In genomic region chr9:121267689-121268597, GRCh38 we compare ENCODE assay signal across 1 cellular context.
TF ChIP-seq lines count a peak whose summit lies in the region.

Gene GSN (plus strand): TSS chr9:121268162. CDS start chr9:121301972, 33,810 bp downstream.

TF ChIP-seq in K562, 482 proteins besides CTCF, POLR2A, EP300 and RAD21 (continued from another document and continues in another):
- TF ChIP-seq IFI16 (CRISPR knock-in tag; IDR thresholded peaks at IDR 0.05) (no peak), ESRRB (CRISPR knock-in tag; IDR thresholded peaks at IDR 0.05; ENCODE audit: borderline replicate concordance) (no peak), ESRRA (IDR thresholded peaks at IDR 0.05; ENCODE audit: borderline replicate concordance, low read depth) (no peak), ZNF644 (tag; IDR thresholded peaks at IDR 0.05; ENCODE audit: low read depth) (no peak), ARHGAP35 (IDR thresholded peaks at IDR 0.05; ENCODE audit: partially characterized antibody) (no peak), GABPB1 (CRISPR knock-in tag; IDR thresholded peaks at IDR 0.05) (no peak), MAZ (CRISPR knock-in tag; conservative IDR thresholded peaks at IDR 0.05 in 1 of 2, IDR thresholded peaks at IDR 0.05 in 1 of 2) (peak; percentile 45 to 79; a peak in 2 of 4 replicates), SMARCA5 (IDR thresholded peaks at IDR 0.05) (no peak), FOXJ3 (CRISPR knock-in tag; IDR thresholded peaks at IDR 0.05) (no peak), ZNF274 (IDR thresholded peaks at IDR 0.05; ENCODE audit: borderline replicate concordance, low read depth, low read length) (no peak), HDAC8 (tag; IDR thresholded peaks at IDR 0.05) (no peak), ELF4 (CRISPR knock-in tag; IDR thresholded peaks at IDR 0.05) (no peak), NCOA2 (IDR thresholded peaks at IDR 0.05; ENCODE audit: partially characterized antibody in 2 of 2) (no peak), ZNF134 (CRISPR knock-in tag; conservative IDR thresholded peaks at IDR 0.05) (no peak), NCOA6 (IDR thresholded peaks at IDR 0.05) (no peak), NR2F6 (CRISPR knock-in tag; IDR thresholded peaks at IDR 0.05) (no peak), KLF6 (CRISPR knock-in tag; IDR thresholded peaks at IDR 0.05; ENCODE audit: borderline replicate concordance) (no peak), ERF (CRISPR knock-in tag; IDR thresholded peaks at IDR 0.05) (no peak), RNF2 (IDR thresholded peaks at IDR 0.05) (no peak), ETV1 (tag; conservative IDR thresholded peaks at IDR 0.05; ENCODE audit: low read depth) (0 out of 2 replicates have a peak, but pooled peaks have one; percentile 22), NR0B1 (IDR thresholded peaks at IDR 0.05; ENCODE audit: partially characterized antibody) (no peak), ARNT (IDR thresholded peaks at IDR 0.05) (no peak), NRF1 (conservative IDR thresholded peaks at IDR 0.05 in 1 of 2, IDR thresholded peaks at IDR 0.05 in 1 of 2) (peak in 1 of 2 experiments; percentile 12; a peak in 2 of 4 replicates), ZNF253 (CRISPR knock-in tag; conservative IDR thresholded peaks at IDR 0.05) (no peak), RBFOX2 (IDR thresholded peaks at IDR 0.05; ENCODE audit: low read depth, low read length) (peak; percentile 60), PTRF (tag; IDR thresholded peaks at IDR 0.05) (no peak), MTA3 (IDR thresholded peaks at IDR 0.05; ENCODE audit: borderline replicate concordance) (no peak; the same call in 1 of the 2 replicates), ZNF133 (CRISPR knock-in tag; IDR thresholded peaks at IDR 0.05) (no peak), SUPT5H (IDR thresholded peaks at IDR 0.05) (peak; percentile 56), ZNF79 (CRISPR knock-in tag; IDR thresholded peaks at IDR 0.05; ENCODE audit: low read depth) (no peak), SMARCB1 (IDR thresholded peaks at IDR 0.05; ENCODE audit: insufficient read length, low read depth) (no peak), ZNF121 (CRISPR knock-in tag; conservative IDR thresholded peaks at IDR 0.05) (no peak), EHMT2 (IDR thresholded peaks at IDR 0.05) (no peak), KDM5B (IDR thresholded peaks at IDR 0.05; ENCODE audit: insufficient replicate concordance, low read depth, low read length) (peak; percentile 19)
- TF ChIP-seq, protein P1, sequence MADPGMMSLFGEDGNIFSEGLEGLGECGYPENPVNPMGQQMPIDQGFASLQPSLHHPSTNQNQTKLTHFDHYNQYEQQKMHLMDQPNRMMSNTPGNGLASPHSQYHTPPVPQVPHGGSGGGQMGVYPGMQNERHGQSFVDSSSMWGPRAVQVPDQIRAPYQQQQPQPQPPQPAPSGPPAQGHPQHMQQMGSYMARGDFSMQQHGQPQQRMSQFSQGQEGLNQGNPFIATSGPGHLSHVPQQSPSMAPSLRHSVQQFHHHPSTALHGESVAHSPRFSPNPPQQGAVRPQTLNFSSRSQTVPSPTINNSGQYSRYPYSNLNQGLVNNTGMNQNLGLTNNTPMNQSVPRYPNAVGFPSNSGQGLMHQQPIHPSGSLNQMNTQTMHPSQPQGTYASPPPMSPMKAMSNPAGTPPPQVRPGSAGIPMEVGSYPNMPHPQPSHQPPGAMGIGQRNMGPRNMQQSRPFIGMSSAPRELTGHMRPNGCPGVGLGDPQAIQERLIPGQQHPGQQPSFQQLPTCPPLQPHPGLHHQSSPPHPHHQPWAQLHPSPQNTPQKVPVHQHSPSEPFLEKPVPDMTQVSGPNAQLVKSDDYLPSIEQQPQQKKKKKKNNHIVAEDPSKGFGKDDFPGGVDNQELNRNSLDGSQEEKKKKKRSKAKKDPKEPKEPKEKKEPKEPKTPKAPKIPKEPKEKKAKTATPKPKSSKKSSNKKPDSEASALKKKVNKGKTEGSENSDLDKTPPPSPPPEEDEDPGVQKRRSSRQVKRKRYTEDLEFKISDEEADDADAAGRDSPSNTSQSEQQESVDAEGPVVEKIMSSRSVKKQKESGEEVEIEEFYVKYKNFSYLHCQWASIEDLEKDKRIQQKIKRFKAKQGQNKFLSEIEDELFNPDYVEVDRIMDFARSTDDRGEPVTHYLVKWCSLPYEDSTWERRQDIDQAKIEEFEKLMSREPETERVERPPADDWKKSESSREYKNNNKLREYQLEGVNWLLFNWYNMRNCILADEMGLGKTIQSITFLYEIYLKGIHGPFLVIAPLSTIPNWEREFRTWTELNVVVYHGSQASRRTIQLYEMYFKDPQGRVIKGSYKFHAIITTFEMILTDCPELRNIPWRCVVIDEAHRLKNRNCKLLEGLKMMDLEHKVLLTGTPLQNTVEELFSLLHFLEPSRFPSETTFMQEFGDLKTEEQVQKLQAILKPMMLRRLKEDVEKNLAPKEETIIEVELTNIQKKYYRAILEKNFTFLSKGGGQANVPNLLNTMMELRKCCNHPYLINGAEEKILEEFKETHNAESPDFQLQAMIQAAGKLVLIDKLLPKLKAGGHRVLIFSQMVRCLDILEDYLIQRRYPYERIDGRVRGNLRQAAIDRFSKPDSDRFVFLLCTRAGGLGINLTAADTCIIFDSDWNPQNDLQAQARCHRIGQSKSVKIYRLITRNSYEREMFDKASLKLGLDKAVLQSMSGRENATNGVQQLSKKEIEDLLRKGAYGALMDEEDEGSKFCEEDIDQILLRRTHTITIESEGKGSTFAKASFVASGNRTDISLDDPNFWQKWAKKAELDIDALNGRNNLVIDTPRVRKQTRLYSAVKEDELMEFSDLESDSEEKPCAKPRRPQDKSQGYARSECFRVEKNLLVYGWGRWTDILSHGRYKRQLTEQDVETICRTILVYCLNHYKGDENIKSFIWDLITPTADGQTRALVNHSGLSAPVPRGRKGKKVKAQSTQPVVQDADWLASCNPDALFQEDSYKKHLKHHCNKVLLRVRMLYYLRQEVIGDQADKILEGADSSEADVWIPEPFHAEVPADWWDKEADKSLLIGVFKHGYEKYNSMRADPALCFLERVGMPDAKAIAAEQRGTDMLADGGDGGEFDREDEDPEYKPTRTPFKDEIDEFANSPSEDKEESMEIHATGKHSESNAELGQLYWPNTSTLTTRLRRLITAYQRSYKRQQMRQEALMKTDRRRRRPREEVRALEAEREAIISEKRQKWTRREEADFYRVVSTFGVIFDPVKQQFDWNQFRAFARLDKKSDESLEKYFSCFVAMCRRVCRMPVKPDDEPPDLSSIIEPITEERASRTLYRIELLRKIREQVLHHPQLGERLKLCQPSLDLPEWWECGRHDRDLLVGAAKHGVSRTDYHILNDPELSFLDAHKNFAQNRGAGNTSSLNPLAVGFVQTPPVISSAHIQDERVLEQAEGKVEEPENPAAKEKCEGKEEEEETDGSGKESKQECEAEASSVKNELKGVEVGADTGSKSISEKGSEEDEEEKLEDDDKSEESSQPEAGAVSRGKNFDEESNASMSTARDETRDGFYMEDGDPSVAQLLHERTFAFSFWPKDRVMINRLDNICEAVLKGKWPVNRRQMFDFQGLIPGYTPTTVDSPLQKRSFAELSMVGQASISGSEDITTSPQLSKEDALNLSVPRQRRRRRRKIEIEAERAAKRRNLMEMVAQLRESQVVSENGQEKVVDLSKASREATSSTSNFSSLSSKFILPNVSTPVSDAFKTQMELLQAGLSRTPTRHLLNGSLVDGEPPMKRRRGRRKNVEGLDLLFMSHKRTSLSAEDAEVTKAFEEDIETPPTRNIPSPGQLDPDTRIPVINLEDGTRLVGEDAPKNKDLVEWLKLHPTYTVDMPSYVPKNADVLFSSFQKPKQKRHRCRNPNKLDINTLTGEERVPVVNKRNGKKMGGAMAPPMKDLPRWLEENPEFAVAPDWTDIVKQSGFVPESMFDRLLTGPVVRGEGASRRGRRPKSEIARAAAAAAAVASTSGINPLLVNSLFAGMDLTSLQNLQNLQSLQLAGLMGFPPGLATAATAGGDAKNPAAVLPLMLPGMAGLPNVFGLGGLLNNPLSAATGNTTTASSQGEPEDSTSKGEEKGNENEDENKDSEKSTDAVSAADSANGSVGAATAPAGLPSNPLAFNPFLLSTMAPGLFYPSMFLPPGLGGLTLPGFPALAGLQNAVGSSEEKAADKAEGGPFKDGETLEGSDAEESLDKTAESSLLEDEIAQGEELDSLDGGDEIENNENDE (IDR thresholded peaks at IDR 0.05; ENCODE audit: low read depth, low read length), result no peak
- TF ChIP-seq, protein P2, sequence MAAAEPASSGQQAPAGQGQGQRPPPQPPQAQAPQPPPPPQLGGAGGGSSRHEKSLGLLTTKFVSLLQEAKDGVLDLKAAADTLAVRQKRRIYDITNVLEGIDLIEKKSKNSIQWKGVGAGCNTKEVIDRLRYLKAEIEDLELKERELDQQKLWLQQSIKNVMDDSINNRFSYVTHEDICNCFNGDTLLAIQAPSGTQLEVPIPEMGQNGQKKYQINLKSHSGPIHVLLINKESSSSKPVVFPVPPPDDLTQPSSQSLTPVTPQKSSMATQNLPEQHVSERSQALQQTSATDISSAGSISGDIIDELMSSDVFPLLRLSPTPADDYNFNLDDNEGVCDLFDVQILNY (CRISPR knock-in tag; IDR thresholded peaks at IDR 0.05), result no peak
- TF ChIP-seq, protein P3, sequence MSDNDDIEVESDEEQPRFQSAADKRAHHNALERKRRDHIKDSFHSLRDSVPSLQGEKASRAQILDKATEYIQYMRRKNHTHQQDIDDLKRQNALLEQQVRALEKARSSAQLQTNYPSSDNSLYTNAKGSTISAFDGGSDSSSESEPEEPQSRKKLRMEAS (CRISPR knock-in tag; IDR thresholded peaks at IDR 0.05), result no peak; the same call in 1 of the 2 replicates
- TF ChIP-seq, protein P4, sequence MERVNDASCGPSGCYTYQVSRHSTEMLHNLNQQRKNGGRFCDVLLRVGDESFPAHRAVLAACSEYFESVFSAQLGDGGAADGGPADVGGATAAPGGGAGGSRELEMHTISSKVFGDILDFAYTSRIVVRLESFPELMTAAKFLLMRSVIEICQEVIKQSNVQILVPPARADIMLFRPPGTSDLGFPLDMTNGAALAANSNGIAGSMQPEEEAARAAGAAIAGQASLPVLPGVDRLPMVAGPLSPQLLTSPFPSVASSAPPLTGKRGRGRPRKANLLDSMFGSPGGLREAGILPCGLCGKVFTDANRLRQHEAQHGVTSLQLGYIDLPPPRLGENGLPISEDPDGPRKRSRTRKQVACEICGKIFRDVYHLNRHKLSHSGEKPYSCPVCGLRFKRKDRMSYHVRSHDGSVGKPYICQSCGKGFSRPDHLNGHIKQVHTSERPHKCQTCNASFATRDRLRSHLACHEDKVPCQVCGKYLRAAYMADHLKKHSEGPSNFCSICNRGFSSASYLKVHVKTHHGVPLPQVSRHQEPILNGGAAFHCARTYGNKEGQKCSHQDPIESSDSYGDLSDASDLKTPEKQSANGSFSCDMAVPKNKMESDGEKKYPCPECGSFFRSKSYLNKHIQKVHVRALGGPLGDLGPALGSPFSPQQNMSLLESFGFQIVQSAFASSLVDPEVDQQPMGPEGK (CRISPR knock-in tag; IDR thresholded peaks at IDR 0.05; ENCODE audit: borderline replicate concordance), result no peak
- TF ChIP-seq, protein P5, sequence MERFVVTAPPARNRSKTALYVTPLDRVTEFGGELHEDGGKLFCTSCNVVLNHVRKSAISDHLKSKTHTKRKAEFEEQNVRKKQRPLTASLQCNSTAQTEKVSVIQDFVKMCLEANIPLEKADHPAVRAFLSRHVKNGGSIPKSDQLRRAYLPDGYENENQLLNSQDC (CRISPR knock-in tag; IDR thresholded peaks at IDR 0.05), result no peak
- TF ChIP-seq, protein P6, sequence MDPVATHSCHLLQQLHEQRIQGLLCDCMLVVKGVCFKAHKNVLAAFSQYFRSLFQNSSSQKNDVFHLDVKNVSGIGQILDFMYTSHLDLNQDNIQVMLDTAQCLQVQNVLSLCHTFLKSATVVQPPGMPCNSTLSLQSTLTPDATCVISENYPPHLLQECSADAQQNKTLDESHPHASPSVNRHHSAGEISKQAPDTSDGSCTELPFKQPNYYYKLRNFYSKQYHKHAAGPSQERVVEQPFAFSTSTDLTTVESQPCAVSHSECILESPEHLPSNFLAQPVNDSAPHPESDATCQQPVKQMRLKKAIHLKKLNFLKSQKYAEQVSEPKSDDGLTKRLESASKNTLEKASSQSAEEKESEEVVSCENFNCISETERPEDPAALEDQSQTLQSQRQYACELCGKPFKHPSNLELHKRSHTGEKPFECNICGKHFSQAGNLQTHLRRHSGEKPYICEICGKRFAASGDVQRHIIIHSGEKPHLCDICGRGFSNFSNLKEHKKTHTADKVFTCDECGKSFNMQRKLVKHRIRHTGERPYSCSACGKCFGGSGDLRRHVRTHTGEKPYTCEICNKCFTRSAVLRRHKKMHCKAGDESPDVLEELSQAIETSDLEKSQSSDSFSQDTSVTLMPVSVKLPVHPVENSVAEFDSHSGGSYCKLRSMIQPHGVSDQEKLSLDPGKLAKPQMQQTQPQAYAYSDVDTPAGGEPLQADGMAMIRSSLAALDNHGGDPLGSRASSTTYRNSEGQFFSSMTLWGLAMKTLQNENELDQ (CRISPR knock-in tag; IDR thresholded peaks at IDR 0.05; ENCODE audit: borderline replicate concordance), result no peak
- TF ChIP-seq, protein P7, sequence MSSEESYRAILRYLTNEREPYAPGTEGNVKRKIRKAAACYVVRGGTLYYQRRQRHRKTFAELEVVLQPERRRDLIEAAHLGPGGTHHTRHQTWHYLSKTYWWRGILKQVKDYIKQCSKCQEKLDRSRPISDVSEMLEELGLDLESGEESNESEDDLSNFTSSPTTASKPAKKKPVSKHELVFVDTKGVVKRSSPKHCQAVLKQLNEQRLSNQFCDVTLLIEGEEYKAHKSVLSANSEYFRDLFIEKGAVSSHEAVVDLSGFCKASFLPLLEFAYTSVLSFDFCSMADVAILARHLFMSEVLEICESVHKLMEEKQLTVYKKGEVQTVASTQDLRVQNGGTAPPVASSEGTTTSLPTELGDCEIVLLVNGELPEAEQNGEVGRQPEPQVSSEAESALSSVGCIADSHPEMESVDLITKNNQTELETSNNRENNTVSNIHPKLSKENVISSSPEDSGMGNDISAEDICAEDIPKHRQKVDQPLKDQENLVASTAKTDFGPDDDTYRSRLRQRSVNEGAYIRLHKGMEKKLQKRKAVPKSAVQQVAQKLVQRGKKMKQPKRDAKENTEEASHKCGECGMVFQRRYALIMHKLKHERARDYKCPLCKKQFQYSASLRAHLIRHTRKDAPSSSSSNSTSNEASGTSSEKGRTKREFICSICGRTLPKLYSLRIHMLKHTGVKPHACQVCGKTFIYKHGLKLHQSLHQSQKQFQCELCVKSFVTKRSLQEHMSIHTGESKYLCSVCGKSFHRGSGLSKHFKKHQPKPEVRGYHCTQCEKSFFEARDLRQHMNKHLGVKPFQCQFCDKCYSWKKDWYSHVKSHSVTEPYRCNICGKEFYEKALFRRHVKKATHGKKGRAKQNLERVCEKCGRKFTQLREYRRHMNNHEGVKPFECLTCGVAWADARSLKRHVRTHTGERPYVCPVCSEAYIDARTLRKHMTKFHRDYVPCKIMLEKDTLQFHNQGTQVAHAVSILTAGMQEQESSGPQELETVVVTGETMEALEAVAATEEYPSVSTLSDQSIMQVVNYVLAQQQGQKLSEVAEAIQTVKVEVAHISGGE (CRISPR knock-in tag; IDR thresholded peaks at IDR 0.05), result peak in 1 of 3 experiments; percentile 24; a peak in 1 of 6 replicates
